Comparison of ENCODE assay signal across 23 cellular contexts in genomic region chr12:103786201-103786600, GRCh38.
"Had no signal": no experiment of that assay in that cellular context is flagged by ENCODE, and none has a peak within 500 bp of the region (broad histone marks: within the 10 kb centered on the region; RNA-seq: fewer than 3 reads in every experiment).

No MANE protein-coding gene starts in this region.

- H3K4me2 ChIP-seq: neural progenitor cell had no signal

- H3K9ac ChIP-seq: neural progenitor cell, parathyroid adenoma had no signal

- H3K4me1 Mint-ChIP-seq: memory B cell; naive B cell; neural progenitor cell; stimulated activated memory B cell treated with anti-CD40 and anti-IgM and Interleukin-4, amounts not matched to agents 10 μg/mL and 1 μg/mL and 100 μg/mL, for 72 hours had no signal

- H3K36me3 Mint-ChIP-seq: natural killer cell treated with Interleukin-12 subunit alpha and Interleukin-12 subunit beta and Interleukin-15 and Interleukin-18, amount 100 ng/mL, for 72 hours had no signal

- H3K27ac Mint-ChIP-seq: effector memory CD8-positive, alpha-beta T cell; memory B cell; mesothelial cell of epicardium; naive B cell; natural killer cell treated with Interleukin-12 subunit alpha and Interleukin-12 subunit beta and Interleukin-15 and Interleukin-18, amount 100 ng/mL, for 72 hours; neural progenitor cell; stimulated activated memory B cell treated with anti-CD40 and anti-IgM and Interleukin-4, amounts not matched to agents 10 μg/mL and 1 μg/mL and 100 μg/mL, for 72 hours had no signal

- ATAC-seq: effector memory CD8-positive, alpha-beta T cell; mucosa of descending colon; natural killer cell treated with Interleukin-12 subunit alpha and Interleukin-12 subunit beta and Interleukin-15 and Interleukin-18, amount 100 ng/mL, for 72 hours; sciatic nerve; stimulated activated memory B cell treated with anti-CD40 and anti-IgM and Interleukin-4, amounts not matched to agents 10 μg/mL and 1 μg/mL and 100 μg/mL, for 72 hours; stimulated activated naive CD8-positive, alpha-beta T cell treated with anti-CD3 and anti-CD28 coated beads, Interleukin-15, Interleukin-2, amounts not matched to agents 100 U/mL and 50 U/mL, for 24 hours had no signal

- H3K9me3 ChIP-seq: esophagus squamous epithelium, mucosa of descending colon, prostate gland, right atrium auricular region, spleen, testis, tibial artery, upper lobe of left lung had no signal

- H3K27me3 Mint-ChIP-seq: effector memory CD8-positive, alpha-beta T cell; memory B cell; naive B cell; natural killer cell treated with Interleukin-12 subunit alpha and Interleukin-12 subunit beta and Interleukin-15 and Interleukin-18, amount 100 ng/mL, for 72 hours; stimulated activated memory B cell treated with anti-CD40 and anti-IgM and Interleukin-4, amounts not matched to agents 10 μg/mL and 1 μg/mL and 100 μg/mL, for 72 hours had no signal

- H2AFZ ChIP-seq: neural progenitor cell, parathyroid adenoma had no signal

- H3K27ac ChIP-seq: esophagus squamous epithelium, neural progenitor cell, parathyroid adenoma, prostate gland, right atrium auricular region, spleen, testis, tibial artery, upper lobe of left lung had no signal

- H3K27me3 ChIP-seq: esophagus squamous epithelium, neural progenitor cell, right atrium auricular region, spleen, testis, tibial artery, upper lobe of left lung had no signal

- H3K4me1 ChIP-seq: neural progenitor cell, parathyroid adenoma, prostate gland, right atrium auricular region, spleen, testis, upper lobe of left lung had no signal

- H3K9me3 Mint-ChIP-seq: mesothelial cell of epicardium; natural killer cell treated with Interleukin-12 subunit alpha and Interleukin-12 subunit beta and Interleukin-15 and Interleukin-18, amount 100 ng/mL, for 72 hours; neural progenitor cell had no signal

- H3K79me2 ChIP-seq: parathyroid adenoma had no signal

- H3K4me3 Mint-ChIP-seq: effector memory CD8-positive, alpha-beta T cell; memory B cell; mesothelial cell of epicardium; naive B cell; natural killer cell treated with Interleukin-12 subunit alpha and Interleukin-12 subunit beta and Interleukin-15 and Interleukin-18, amount 100 ng/mL, for 72 hours; neural progenitor cell; stimulated activated memory B cell treated with anti-CD40 and anti-IgM and Interleukin-4, amounts not matched to agents 10 μg/mL and 1 μg/mL and 100 μg/mL, for 72 hours had no signal

- H3K4me3 ChIP-seq: esophagus squamous epithelium, lung, mucosa of descending colon, neural progenitor cell, prostate gland, right atrium auricular region, spleen, testis, tibial artery, upper lobe of left lung had no signal

- DNase-seq: cortex of kidney; effector memory CD8-positive, alpha-beta T cell; erythroblast; esophagus squamous epithelium; mucosa of descending colon; naive B cell; spleen; stimulated activated CD4-positive, alpha-beta T cell treated with anti-CD3 and anti-CD28 coated beads, Interleukin-4, amount 100 ng/mL, for 4 hours; stimulated activated naive CD8-positive, alpha-beta T cell treated with anti-CD3 and anti-CD28 coated beads, Interleukin-15, Interleukin-2, amounts not matched to agents 100 U/mL and 50 U/mL, for 24 hours; substantia nigra; testis; tibial artery; upper lobe of left lung had no signal

- H3K36me3 ChIP-seq: neural progenitor cell, prostate gland, right atrium auricular region had no signal
